18 cellular contexts compared by ENCODE assay signal in genomic region chr10:124476043-124476725, GRCh38. TPM values are rescaled to one million over a fixed set of nuclear protein-coding genes. Genes with fewer than 3 reads are reported as not detected.
"Had no signal": no experiment of that assay in that cellular context is flagged by ENCODE, and none has a peak within 500 bp of the region (broad histone marks: within the 10 kb centered on the region; RNA-seq: fewer than 3 reads in every experiment).

No MANE protein-coding gene starts in this region.

- H3K27me3 Mint-ChIP-seq: activated CD4-positive, alpha-beta T cell treated with anti-CD3 and anti-CD28 coated beads, Interleukin-2, amount 10 ng/mL, durations not matched to agents 7 days and 5 days; activated naive CD8-positive, alpha-beta T cell treated with anti-CD3 and anti-CD28 coated beads for 36 hours; stimulated activated naive CD8-positive, alpha-beta T cell treated with anti-CD3 and anti-CD28 coated beads, Interleukin-15, Interleukin-2, amounts not matched to agents 100 ng/mL and 50 ng/mL, for 24 hours had no signal

- H3K4me1 Mint-ChIP-seq: activated naive CD8-positive, alpha-beta T cell treated with anti-CD3 and anti-CD28 coated beads for 36 hours; immature natural killer cell had no signal

- H3K9me3 Mint-ChIP-seq: activated CD4-positive, alpha-beta T cell treated with anti-CD3 and anti-CD28 coated beads, Interleukin-2, amount 10 ng/mL, durations not matched to agents 7 days and 5 days; activated naive CD8-positive, alpha-beta T cell treated with anti-CD3 and anti-CD28 coated beads for 36 hours; immature natural killer cell; natural killer cell; stimulated activated naive CD8-positive, alpha-beta T cell treated with anti-CD3 and anti-CD28 coated beads, Interleukin-15, Interleukin-2, amounts not matched to agents 100 ng/mL and 50 ng/mL, for 24 hours; T-helper 2 cell treated with Interferon-gamma antibody and Interleukin-4, amounts not matched to agents 5 μg/mL and 100 μg/mL, for 36 hours had no signal

- DNase-seq: activated CD4-positive, alpha-beta T cell treated with anti-CD3 and anti-CD28 coated beads, Interleukin-2, amount 10 ng/mL, durations not matched to agents 7 days and 5 days; activated naive CD8-positive, alpha-beta T cell treated with anti-CD3 and anti-CD28 coated beads for 36 hours; amygdala; body of pancreas; central memory CD4-positive, alpha-beta T cell; colonic mucosa; esophagus squamous epithelium; immature natural killer cell; left cardiac atrium; natural killer cell; right cardiac atrium; testis had no signal

- H3K27ac Mint-ChIP-seq: activated CD4-positive, alpha-beta T cell treated with anti-CD3 and anti-CD28 coated beads, Interleukin-2, amount 10 ng/mL, durations not matched to agents 7 days and 5 days; activated naive CD8-positive, alpha-beta T cell treated with anti-CD3 and anti-CD28 coated beads for 36 hours; immature natural killer cell; natural killer cell; stimulated activated naive CD8-positive, alpha-beta T cell treated with anti-CD3 and anti-CD28 coated beads, Interleukin-15, Interleukin-2, amounts not matched to agents 100 ng/mL and 50 ng/mL, for 24 hours; T-helper 2 cell treated with Interferon-gamma antibody and Interleukin-4, amounts not matched to agents 5 μg/mL and 100 μg/mL, for 36 hours had no signal

- ATAC-seq: body of pancreas, left cardiac atrium, natural killer cell had no signal

- H3K4me3 Mint-ChIP-seq: activated CD4-positive, alpha-beta T cell treated with anti-CD3 and anti-CD28 coated beads, Interleukin-2, amount 10 ng/mL, durations not matched to agents 7 days and 5 days; activated naive CD8-positive, alpha-beta T cell treated with anti-CD3 and anti-CD28 coated beads for 36 hours; immature natural killer cell; natural killer cell; stimulated activated naive CD8-positive, alpha-beta T cell treated with anti-CD3 and anti-CD28 coated beads, Interleukin-15, Interleukin-2, amounts not matched to agents 100 ng/mL and 50 ng/mL, for 24 hours; T-helper 2 cell treated with Interferon-gamma antibody and Interleukin-4, amounts not matched to agents 5 μg/mL and 100 μg/mL, for 36 hours had no signal

- H3K36me3 Mint-ChIP-seq: activated naive CD8-positive, alpha-beta T cell treated with anti-CD3 and anti-CD28 coated beads for 36 hours; immature natural killer cell; natural killer cell had no signal

RNA-seq across cellular contexts. Expression of gene NKX1-2, which starts 26.3 kb away (rescaled TPM):
- total RNA-seq: activated CD4-positive, alpha-beta T cell treated with anti-CD3 and anti-CD28 coated beads, Interleukin-2, amount 10 ng/mL, durations not matched to agents 7 days and 5 days; activated naive CD8-positive, alpha-beta T cell treated with anti-CD3 and anti-CD28 coated beads for 36 hours; body of pancreas; fibroblast of villous mesenchyme; left cardiac atrium; mononuclear cell; natural killer cell; right cardiac atrium; smooth muscle cell; urinary bladder had no signal
